In genomic region chr16:11256657-11257130, GRCh38 we compare ENCODE assay signal across 8 cellular contexts.
DNase-seq lines count a peak whose midpoint lies in the region; ATAC-seq, FAIRE-seq and TF ChIP-seq lines count a peak whose summit lies in the region.

No MANE protein-coding gene starts in this region.

- H3K4me3 Mint-ChIP-seq in central memory CD8-positive, alpha-beta T cell: peak overlapping the region; percentile 94

- H3K27ac ChIP-seq in RWPE2 (ENCODE audit: poor library complexity, severe bottlenecking): peak overlapping the region; percentile 64

- H3K27me3 ChIP-seq in RWPE2 (ENCODE audit: insufficient read depth, poor library complexity, severe bottlenecking): no peaks in the 10 kb centered on the region

- no peak for TF ChIP-seq POLR2A in H54 (IDR thresholded peaks at IDR 0.05; ENCODE audit: low read depth, low read length)

- no peaks in the 10 kb centered on the region for H3K9me3 ChIP-seq in RWPE2 (ENCODE audit: severe bottlenecking)

- DNase-seq in H54 (ENCODE audit: insufficient read length, low spot score) (peak; percentile 68), RWPE2 (ENCODE audit: low spot score) (no peak), kidney tubule cell (ENCODE audit: low spot score) (peak; percentile 56), KBM-7 (no peak)
- no peak for DNase-seq in central memory CD8-positive, alpha-beta T cell (ENCODE audit: low spot score in 2 of 2)
- peak; percentile 50 to 57 for DNase-seq in stimulated activated CD4-positive, alpha-beta T cell treated with anti-CD3 and anti-CD28 coated beads, Interleukin-2, amount 100 ng/mL, for 48 hours

- H3K36me3 Mint-ChIP-seq in central memory CD8-positive, alpha-beta T cell (ENCODE audit: insufficient read depth): peaks cover 43% of the 10 kb centered on the region

- H3K9me3 Mint-ChIP-seq in central memory CD8-positive, alpha-beta T cell: no peaks in the 10 kb centered on the region

- no peak for TF ChIP-seq CTCF in RWPE2 (IDR thresholded peaks at IDR 0.05; ENCODE audit: poor library complexity, severe bottlenecking)

- peak overlapping the region; percentile 99 for H3K27ac Mint-ChIP-seq in central memory CD8-positive, alpha-beta T cell (ENCODE audit: low read depth)

- H3K4me3 ChIP-seq in RWPE2 (ENCODE audit: severe bottlenecking): peak overlapping the region; percentile 93

- in situ Hi-C loops in KBM-7 (cut with MboI; ENCODE audit: low pct_unique_long_range_greater_than_20kb, low sequenced_read_pairs): no loop called here

- no peaks in the 10 kb centered on the region for H3K27me3 Mint-ChIP-seq in central memory CD8-positive, alpha-beta T cell

- H3K4me1 Mint-ChIP-seq in central memory CD8-positive, alpha-beta T cell: peaks cover 47% of the 10 kb centered on the region

- no peak for FAIRE-seq in H54 (lab: Jason Lieb, UNC)

- H3K36me3 ChIP-seq in RWPE2 (ENCODE audit: low read depth): no peaks in the 10 kb centered on the region

- no peaks in the 10 kb centered on the region for H3K4me1 ChIP-seq in RWPE2 (ENCODE audit: insufficient read depth, poor library complexity, severe bottlenecking)

- peak; percentile 42 for ATAC-seq in RWPE2 (ENCODE audit: low read depth)
- ATAC-seq in central memory CD8-positive, alpha-beta T cell (replicated peaks; ENCODE audit: extremely low read depth, poor library complexity, severe bottlenecking): no peak
- no peak for ATAC-seq in HG02623 (IDR thresholded peaks at IDR 0.05; ENCODE audit: unreplicated experiment)
- ATAC-seq in GM19395 (IDR thresholded peaks at IDR 0.05; ENCODE audit: unreplicated experiment): no peak

Comparison
In these comparisons a context has a peak if more than half of its experiments do, and no peak if none do; other contexts are left out.
1. DNase-seq: peak in H54 (single experiment), kidney tubule cell (single experiment) and stimulated activated CD4-positive, alpha-beta T cell treated with anti-CD3 and anti-CD28 coated beads, Interleukin-2, amount 100 ng/mL, for 48 hours (2 of 2); none in RWPE2 (single experiment), central memory CD8-positive, alpha-beta T cell (0 of 2) and KBM-7 (single experiment).